Comparison of ENCODE assay signal across 8 cellular contexts in the genomic region with DNA sequence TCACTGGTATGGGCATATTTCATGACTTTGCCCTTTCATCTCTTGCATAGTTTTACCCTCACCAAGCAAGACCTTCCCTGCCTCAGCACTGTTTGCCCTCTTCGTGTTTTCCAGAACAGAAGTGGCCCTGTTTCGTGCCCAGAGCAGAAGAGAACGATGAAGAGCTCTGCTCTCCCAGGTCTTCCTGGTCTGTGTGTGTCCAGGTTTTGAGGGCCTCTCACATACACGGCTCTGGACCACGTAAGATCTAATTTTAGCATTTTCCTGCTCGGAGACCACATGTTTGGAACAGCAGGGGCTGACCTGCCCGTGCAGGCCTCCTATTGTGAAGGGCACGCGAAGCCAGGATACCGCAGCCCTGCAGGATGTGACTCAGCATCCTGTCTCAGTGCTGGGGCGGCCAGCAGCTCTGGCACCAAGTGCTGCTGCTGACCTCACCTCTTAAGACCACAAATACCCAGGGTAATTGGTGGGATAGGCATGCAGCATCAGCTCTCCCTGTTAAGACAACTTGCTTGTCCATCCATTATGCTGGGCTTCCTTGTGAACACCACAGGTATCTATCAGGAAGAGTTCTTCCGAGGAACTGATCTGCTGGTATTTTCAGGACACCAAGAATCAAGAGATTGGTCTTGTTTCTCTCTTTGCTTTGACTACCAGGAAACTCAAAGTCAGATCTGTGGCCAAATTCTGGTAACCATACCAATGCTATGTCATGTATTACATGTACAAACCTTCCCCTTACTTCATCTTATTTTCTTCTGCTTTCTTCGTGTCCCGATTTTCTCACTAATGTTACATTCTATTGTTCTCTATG. TPM values are rescaled to one million over a fixed set of nuclear protein-coding genes. Genes with fewer than 3 reads are reported as not detected.
DNase-seq lines count a peak whose midpoint lies in the region; ATAC-seq and TF ChIP-seq lines count a peak whose summit lies in the region.

No MANE protein-coding gene starts in this region.

- H3K9me3 ChIP-seq in duodenal mucosa (ENCODE audit: control insufficient read depth in 1 of 2, low read length in 2 of 2) (no peaks in the 10 kb centered on the region), mesodermal cell (ENCODE audit: control insufficient read depth, low read length) (no peaks in the 10 kb centered on the region), WERI-Rb-1 (ENCODE audit: severe bottlenecking) (no peaks in the 10 kb centered on the region)

- H3K27me3 ChIP-seq in duodenal mucosa (ENCODE audit: control insufficient read depth in 1 of 2, insufficient read depth in 2 of 2, low read length in 2 of 2) (no peaks in the 10 kb centered on the region), WERI-Rb-1 (ENCODE audit: insufficient read depth, low read depth, severe bottlenecking) (no peaks in the 10 kb centered on the region)

- WGBS in mesodermal cell (ENCODE audit: insufficient coverage in 2 of 2), 2 experiments: 25 to 28% methylated on average over 9 to 11 of the region's 14 CpGs

- H3K36me3 ChIP-seq in duodenal mucosa (ENCODE audit: control insufficient read depth in 1 of 2, insufficient read depth in 2 of 2, low read length in 2 of 2) (peaks cover 11 to 29% of the 10 kb centered on the region in 2 donors), mesodermal cell (ENCODE audit: control insufficient read depth, insufficient read depth, low read length) (peaks cover 67% of the 10 kb centered on the region), WERI-Rb-1 (peaks cover 55% of the 10 kb centered on the region)

- peaks cover 14 to 24% of the 10 kb centered on the region in 2 donors for H3K4me1 ChIP-seq in duodenal mucosa (ENCODE audit: control insufficient read depth in 1 of 2, insufficient read depth in 2 of 2, low read length in 2 of 2)
- peaks cover 77% of the 10 kb centered on the region for H3K4me1 ChIP-seq in mesodermal cell (ENCODE audit: control insufficient read depth, insufficient read depth, low read length, poor library complexity, severe bottlenecking)

- no peak for TF ChIP-seq CTCF in WERI-Rb-1 (IDR thresholded peaks at IDR 0.05; ENCODE audit: low read depth, low read length)

- peak; percentile 28 for TF ChIP-seq POLR2A in GM18505 (IDR thresholded peaks at IDR 0.05; ENCODE audit: borderline replicate concordance, extremely low read depth, insufficient read depth, insufficient read length)

- peak overlapping the region; percentile 55 for H3K27ac ChIP-seq in duodenal mucosa (ENCODE audit: low read depth, low read length)
- peak overlapping the region; percentile 97 for H3K27ac ChIP-seq in mesodermal cell (ENCODE audit: low read depth, low read length, severe bottlenecking)
- H3K27ac ChIP-seq in WERI-Rb-1: no peak overlapping the region

- peak; percentile 84 for ATAC-seq in GM18505 (IDR thresholded peaks at IDR 0.05; ENCODE audit: unreplicated experiment)
- ATAC-seq in HG02763 (IDR thresholded peaks at IDR 0.05; ENCODE audit: unreplicated experiment): peak; percentile 93

- H3K4me3 ChIP-seq in duodenal mucosa (ENCODE audit: low read depth in 1 of 2, low read length in 2 of 2) (no peak overlapping the region), mesodermal cell (ENCODE audit: extremely low read depth, insufficient read depth, low read length, poor library complexity, severe bottlenecking) (no peak overlapping the region), WERI-Rb-1 (ENCODE audit: low read depth, low read length) (no peak overlapping the region)

- DNase-seq in NCI-H2196 (lab: John Stamatoyannopoulos, UW; ENCODE audit: unreplicated experiment) (peak; percentile 92), WERI-Rb-1 (no peak)
- peak; percentile 78 to 83 for DNase-seq in activated CD4-positive, alpha-beta T cell treated with anti-CD3 and anti-CD28 coated beads, Interleukin-2, amount 50 U/mL, for 48 hours
- DNase-seq in stimulated activated CD8-positive, alpha-beta memory T cell treated with anti-CD3 and anti-CD28 coated beads, Interleukin-7, amount 100 ng/mL, for 4 hours (ENCODE audit: low read depth in 2 of 2): peak; percentile 53 to 73

- H3K9ac ChIP-seq in duodenal mucosa (ENCODE audit: low read depth in 1 of 2, low read length in 2 of 2): peak overlapping the region in 1 of 2 donors; percentile 11

RNA-seq across cellular contexts. Expression of a gene that starts 19.0 kb away (rescaled TPM):
- polyA plus RNA-seq in mesodermal cell (2013, experiment 1 of 2): 39.1 TPM
- polyA plus RNA-seq in mesodermal cell (2013, experiment 2 of 2): 31.0 TPM

RNA-seq across cellular contexts. Expression of a gene that starts 41.5 kb away (rescaled TPM):
- polyA plus RNA-seq in mesodermal cell (2013, experiment 1 of 2): not detected
- polyA plus RNA-seq in mesodermal cell (2013, experiment 2 of 2): not detected
